8 cellular contexts compared by ENCODE assay signal in genomic region chr12:45329702-45330101, GRCh38.
"Had no signal": no experiment of that assay in that cellular context is flagged by ENCODE, and none has a peak within 500 bp of the region (broad histone marks: within the 10 kb centered on the region; RNA-seq: fewer than 3 reads in every experiment).

No MANE protein-coding gene starts in this region.

- H3K4me3 Mint-ChIP-seq: H9, IgD-negative memory B cell had no signal

- DNase-seq: H9, HCEC 1CT, Kasumi-1, KG1 had no signal

- H2AFZ ChIP-seq: GM23248 had no signal

- H3K27ac Mint-ChIP-seq: H9, IgD-negative memory B cell had no signal

- FAIRE-seq: H1 had no signal

- H3K27ac ChIP-seq: GM23248, HL-60 had no signal

- H3K9me3 Mint-ChIP-seq: H9, IgD-negative memory B cell had no signal

- H3K9ac ChIP-seq: GM23248 had no signal

- H3K27me3 Mint-ChIP-seq: IgD-negative memory B cell had no signal

- H3K4me3 ChIP-seq: GM23248 had no signal
